Comparison of ENCODE assay signal across 8 cellular contexts in the genomic region with DNA sequence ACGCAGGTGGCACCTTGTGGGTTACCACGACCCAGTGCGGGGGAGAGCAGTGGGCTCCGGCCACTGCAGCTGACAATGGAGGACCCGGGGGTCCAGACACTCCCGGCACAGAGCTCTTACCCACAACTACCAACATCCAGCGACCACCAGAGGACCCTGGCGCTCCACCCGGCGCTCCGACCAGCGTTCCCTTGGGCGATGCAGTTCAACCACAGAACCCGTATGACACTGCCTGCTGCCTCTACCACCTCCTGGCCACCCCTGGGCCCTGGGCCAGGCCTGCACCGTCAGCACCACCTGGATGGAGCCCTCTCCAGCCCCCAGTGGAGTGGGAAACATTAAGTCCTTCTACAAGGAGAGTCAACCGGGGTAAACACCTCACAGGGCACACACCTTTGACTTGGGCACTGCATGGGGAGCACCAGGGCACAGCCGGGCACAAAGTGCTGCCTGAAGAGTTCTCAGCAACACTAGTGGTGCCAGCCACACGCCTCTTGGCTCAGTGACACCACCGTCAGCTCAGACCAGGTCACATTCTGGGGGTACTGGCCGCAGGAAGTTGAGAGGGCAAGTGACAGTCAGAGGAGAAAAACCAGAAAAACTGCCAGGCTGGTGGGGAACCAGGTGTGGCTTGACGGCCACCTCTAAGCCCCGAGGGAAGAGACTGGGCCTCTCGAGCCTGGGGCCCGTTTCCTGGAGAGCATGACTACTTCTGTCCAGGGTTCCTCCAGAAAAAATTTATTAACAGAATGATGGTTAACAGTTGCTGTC. TPM values are rescaled to one million over a fixed set of nuclear protein-coding genes. Genes with fewer than 3 reads are reported as not detected.
DNase-seq lines count a peak whose midpoint lies in the region; ATAC-seq and TF ChIP-seq lines count a peak whose summit lies in the region.

No MANE protein-coding gene starts in this region.

- peaks cover 16% of the 10 kb centered on the region for H3K9me3 ChIP-seq in HUES48 (ENCODE audit: control insufficient read depth, insufficient read depth, low read length)

- no peaks in the 10 kb centered on the region for H3K27me3 Mint-ChIP-seq in mesothelial cell of epicardium (ENCODE audit: low read depth)

- no peak for ATAC-seq in esophagus mucosa
- ATAC-seq in GM19397 (IDR thresholded peaks at IDR 0.05; ENCODE audit: unreplicated experiment): no peak
- ATAC-seq in HG03175 (IDR thresholded peaks at IDR 0.05; ENCODE audit: unreplicated experiment): no peak

- H3K36me3 ChIP-seq in HUES48 (ENCODE audit: control insufficient read depth, insufficient read depth, low read length): peaks cover 11% of the 10 kb centered on the region

- peak; percentile 1 for DNase-seq in Ammon's horn (ENCODE audit: low spot score)
- DNase-seq in cerebellar cortex (ENCODE audit: low spot score): peak; percentile 50
- no peak for DNase-seq in mesothelial cell of epicardium (ENCODE audit: low spot score in 2 of 2, unreplicated experiment in 2 of 2)
- DNase-seq in SW480 (ENCODE audit: low spot score): no peak

- H3K27ac ChIP-seq in HUES48 (ENCODE audit: low read depth, low read length): no peak overlapping the region

- peaks cover 4% of the 10 kb centered on the region for H3K27me3 ChIP-seq in HUES48 (ENCODE audit: control insufficient read depth, insufficient read depth, low read length)

- TF ChIP-seq CTCF in mesothelial cell of epicardium (IDR thresholded peaks at IDR 0.05; ENCODE audit: unreplicated experiment): no peak

- 0 out of 2 replicates have a peak, but pooled peaks cover 5% of the 10 kb centered on the region for H3K4me1 ChIP-seq in HUES48 (ENCODE audit: control insufficient read depth, insufficient read depth, low read length)

- no peaks in the 10 kb centered on the region for H3K9me3 Mint-ChIP-seq in mesothelial cell of epicardium

- peaks cover 27% of the 10 kb centered on the region for H3K4me1 Mint-ChIP-seq in mesothelial cell of epicardium

- H3K27ac Mint-ChIP-seq in mesothelial cell of epicardium: peak overlapping the region; percentile 82

- 0 out of 2 replicates have a peak overlapping the region, but pooled peaks have one; percentile 86 for H3K9ac ChIP-seq in HUES48 (ENCODE audit: low read depth, low read length)

- H3K36me3 Mint-ChIP-seq in mesothelial cell of epicardium: peaks cover 18% of the 10 kb centered on the region

- peak overlapping the region; percentile 76 for H3K4me3 Mint-ChIP-seq in mesothelial cell of epicardium

- no peak overlapping the region for H3K4me3 ChIP-seq in HUES48 (ENCODE audit: low read depth, low read length)

RNA-seq across cellular contexts. Expression of gene CTBP1, which starts 2.6 kb away (rescaled TPM):
- total RNA-seq in mesothelial cell of epicardium: 186 to 194 TPM (median 192 TPM) in 3 replicates
- 89.4 TPM for total RNA-seq in esophagus mucosa

RNA-seq across cellular contexts. Expression of gene MAEA, which starts 43.4 kb away (rescaled TPM):
- total RNA-seq in mesothelial cell of epicardium: 73.4 to 78.2 TPM (median 74.7 TPM) in 3 replicates
- total RNA-seq in esophagus mucosa: 59.4 TPM

Comparison
In these comparisons a context has a peak if more than half of its experiments do, and no peak if none do; other contexts are left out.
1. DNase-seq: peak in Ammon's horn (single experiment) and cerebellar cortex (single experiment); none in mesothelial cell of epicardium (0 of 2) and SW480 (single experiment).